In the genomic region with DNA sequence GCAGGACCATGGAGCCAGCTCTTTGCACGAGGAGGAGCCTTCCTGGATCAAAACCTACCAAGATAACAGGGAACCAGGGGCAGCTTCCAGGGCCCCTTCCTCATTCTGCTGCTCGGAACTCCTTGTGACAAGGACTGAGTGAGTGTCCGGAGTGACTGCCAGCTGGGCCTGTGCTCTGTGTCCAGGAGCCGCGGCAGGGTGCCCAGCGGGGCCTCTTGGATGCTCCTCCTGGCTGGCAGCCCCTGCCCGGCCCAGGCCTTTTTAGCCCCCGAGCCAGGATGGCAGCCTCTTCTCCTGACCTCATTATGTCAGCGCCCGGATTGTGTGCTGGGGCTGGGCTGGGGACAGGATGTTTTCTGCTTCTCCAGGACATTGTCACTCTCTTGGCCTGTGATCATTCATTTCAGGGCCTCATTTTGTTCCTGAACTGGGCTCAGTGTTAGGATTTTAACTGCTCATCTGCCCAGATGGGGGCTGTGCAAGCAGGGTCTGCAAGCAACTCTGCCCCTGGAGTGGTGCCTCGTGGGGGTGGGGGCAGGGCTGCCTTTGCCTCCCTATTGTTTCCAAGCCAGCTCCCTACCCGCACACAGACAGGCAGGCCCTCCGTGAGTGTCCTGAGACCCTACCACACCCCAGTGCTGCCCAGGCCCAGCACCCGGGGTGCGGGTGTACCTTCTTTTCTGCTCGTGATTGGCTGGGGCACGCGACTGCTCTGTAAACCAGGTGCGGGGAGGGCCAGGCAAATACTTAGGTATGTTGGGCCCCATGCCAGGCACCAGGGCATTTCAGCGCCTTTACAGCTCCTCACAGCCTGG, we compare ENCODE assay signal across 14 cellular contexts.
DNase-seq lines count a peak whose midpoint lies in the region; ATAC-seq and TF ChIP-seq lines count a peak whose summit lies in the region.
"Had no signal": no experiment of that assay in that cellular context is flagged by ENCODE, and none has a peak within 500 bp of the region (broad histone marks: within the 10 kb centered on the region; RNA-seq: fewer than 3 reads in every experiment).

No MANE protein-coding gene starts in this region.

- H3K27ac Mint-ChIP-seq in activated naive CD4-positive, alpha-beta T cell treated with anti-CD3 and anti-CD28 coated beads for 36 hours, result no peak overlapping the region
- H3K27ac Mint-ChIP-seq: CD4-positive, CD25-positive, alpha-beta regulatory T cell had no signal

- H3K4me3 ChIP-seq in Panc1 (ENCODE audit: low read depth in 2 of 2, low read length in 2 of 2), result no peak overlapping the region
- no peak overlapping the region for H3K4me3 ChIP-seq in epithelial cell of esophagus (ENCODE audit: low read length)
- no peak overlapping the region for H3K4me3 ChIP-seq in lower leg skin (ENCODE audit: low read depth, poor library complexity, severe bottlenecking)
- peak overlapping the region in 1 of 3 donors; percentile 6 for H3K4me3 ChIP-seq in skeletal muscle tissue (ENCODE audit: low read length in 3 of 3)
- H3K4me3 ChIP-seq: spleen had no signal

- no peaks in the 10 kb centered on the region for H3K4me1 Mint-ChIP-seq in activated naive CD4-positive, alpha-beta T cell treated with anti-CD3 and anti-CD28 coated beads for 36 hours (ENCODE audit: low read depth)
- H3K4me1 Mint-ChIP-seq: CD4-positive, CD25-positive, alpha-beta regulatory T cell; central memory CD8-positive, alpha-beta T cell had no signal

- H3K4me1 ChIP-seq in Panc1 (ENCODE audit: control insufficient read depth, insufficient read depth, low read length), result no peaks in the 10 kb centered on the region
- peaks cover 15 to 24% (median 22%) of the 10 kb centered on the region in 3 donors for H3K4me1 ChIP-seq in skeletal muscle tissue (ENCODE audit: control insufficient read depth in 3 of 3, insufficient read depth in 3 of 3, low read length in 3 of 3)

- ATAC-seq in Panc1, result peak; percentile 23; the same call in 1 of the 2 replicates

- in situ Hi-C loops in Panc1 (cut with HindIII; ENCODE audit: low pct_unique_long_range_greater_than_20kb, low sequenced_read_pairs), result no loop called here

- H3K27me3 ChIP-seq in Panc1 (ENCODE audit: control insufficient read depth, insufficient read depth, low read length) (no peaks in the 10 kb centered on the region), skeletal muscle tissue (ENCODE audit: control insufficient read depth in 3 of 3, insufficient read depth in 3 of 3, low read length in 3 of 3) (no peaks in the 10 kb centered on the region)
- H3K27me3 ChIP-seq: spleen had no signal

- DNase-seq in Panc1 (ENCODE audit: low read depth, low spot score), result no peak
- peak; percentile 7 for DNase-seq in epithelial cell of esophagus (ENCODE audit: low read depth)
- DNase-seq in lower leg skin (ENCODE audit: low spot score in 2 of 2), result peak; percentile 20 to 87
- DNase-seq in NOMO-1 treated with dmso at 0.1 percent for 144 hours (lab: John Stamatoyannopoulos, UW; ENCODE audit: unreplicated experiment), result no peak
- DNase-seq in COLO829 (ENCODE audit: low spot score), result no peak
- DNase-seq in activated naive CD4-positive, alpha-beta T cell treated with anti-CD3 and anti-CD28 coated beads for 36 hours, result no peak
- DNase-seq in activated CD4-positive, CD25-positive, alpha-beta regulatory T cell (lab: John Stamatoyannopoulos, UW), result no peak
- DNase-seq: activated effector memory CD4-positive, alpha-beta T cell treated with anti-CD3 and anti-CD28 coated beads, Interleukin-2, amount 50 U/mL, for 16 hours; CD4-positive, CD25-positive, alpha-beta regulatory T cell; NCI-H2171 treated with DMSO at 0.1 percent for 48 hours; spleen; WERI-Rb-1 had no signal

- H3K36me3 Mint-ChIP-seq in activated naive CD4-positive, alpha-beta T cell treated with anti-CD3 and anti-CD28 coated beads for 36 hours (ENCODE audit: low read depth), result no peaks in the 10 kb centered on the region
- H3K36me3 Mint-ChIP-seq: CD4-positive, CD25-positive, alpha-beta regulatory T cell had no signal

- intact Hi-C loops in Panc1 (cut with micrococcal nuclease; ENCODE audit: unreplicated experiment) (no loop called here), lower leg skin (cut with DNase I; ENCODE audit: low total_unique reads) (no loop called here)
- intact Hi-C loops in activated naive CD4-positive, alpha-beta T cell treated with anti-CD3 and anti-CD28 coated beads for 36 hours (cut with micrococcal nuclease), result no loop called here

- no peak for TF ChIP-seq CTCF in Panc1 (IDR thresholded peaks at IDR 0.05)
- TF ChIP-seq CTCF in epithelial cell of esophagus (IDR thresholded peaks at IDR 0.05; ENCODE audit: insufficient read depth, low read depth, low read length, missing control alignments), result no peak
- no peak for TF ChIP-seq CTCF in lower leg skin (IDR thresholded peaks at IDR 0.05)

- H3K27me3 Mint-ChIP-seq in activated naive CD4-positive, alpha-beta T cell treated with anti-CD3 and anti-CD28 coated beads for 36 hours (ENCODE audit: low read depth), result no peaks in the 10 kb centered on the region

- H3K9me3 Mint-ChIP-seq in activated naive CD4-positive, alpha-beta T cell treated with anti-CD3 and anti-CD28 coated beads for 36 hours, result no peaks in the 10 kb centered on the region
- H3K9me3 Mint-ChIP-seq: central memory CD8-positive, alpha-beta T cell had no signal

- no TSS peak for BruUV-seq in Panc1 (replicated peaks; lab: Mats Ljungman, UMichigan)

- CTCF ChIA-PET in Panc1 (lab: Charles Lee), result no interaction called here
- CTCF ChIA-PET in activated naive CD4-positive, alpha-beta T cell treated with anti-CD3 and anti-CD28 coated beads for 36 hours (lab: Charles Lee), result no interaction called here

- no peaks in the 10 kb centered on the region for H3K36me3 ChIP-seq in Panc1 (ENCODE audit: control insufficient read depth, insufficient read depth, low read length)
- no peaks in the 10 kb centered on the region for H3K36me3 ChIP-seq in skeletal muscle tissue (ENCODE audit: control insufficient read depth in 3 of 3, insufficient read depth in 3 of 3, low read length in 3 of 3)
- H3K36me3 ChIP-seq: spleen, WERI-Rb-1 had no signal

- 36 to 69% methylated on average over 13 to 14 of the region's 20 CpGs for WGBS in lower leg skin, 2 donors

- H3K4me3 Mint-ChIP-seq in activated naive CD4-positive, alpha-beta T cell treated with anti-CD3 and anti-CD28 coated beads for 36 hours, result no peak overlapping the region
- H3K4me3 Mint-ChIP-seq: CD4-positive, CD25-positive, alpha-beta regulatory T cell; central memory CD8-positive, alpha-beta T cell had no signal

- POLR2A ChIA-PET in Panc1 (lab: Charles Lee), result no interaction called here

- no peak overlapping the region for H3K27ac ChIP-seq in Panc1 (ENCODE audit: low read length)
- H3K27ac ChIP-seq in skeletal muscle tissue (ENCODE audit: low read depth, low read length), result peak overlapping the region; percentile 44
- H3K27ac ChIP-seq: WERI-Rb-1 had no signal

- no peak for TF ChIP-seq POLR2A in lower leg skin (IDR thresholded peaks at IDR 0.05)

- H3K9me3 ChIP-seq in Panc1 (ENCODE audit: control insufficient read depth, insufficient read depth, low read depth, low read length), result no peaks in the 10 kb centered on the region
- H3K9me3 ChIP-seq in skeletal muscle tissue (ENCODE audit: control insufficient read depth in 3 of 3, low read length in 3 of 3), result no peaks in the 10 kb centered on the region

- H3K9ac ChIP-seq in skeletal muscle tissue (ENCODE audit: low read depth in 1 of 3, low read length in 3 of 3), result peak overlapping the region in 2 of 3 donors; percentile 43 to 45

Comparison
In these comparisons a context has a peak if more than half of its experiments do, and no peak if none do; other contexts are left out.
1. DNase-seq: peak in epithelial cell of esophagus (single experiment) and lower leg skin (2 of 2); none in Panc1 (single experiment), NOMO-1 treated with dmso at 0.1 percent for 144 hours (single experiment), COLO829 (single experiment), activated naive CD4-positive, alpha-beta T cell treated with anti-CD3 and anti-CD28 coated beads for 36 hours (single experiment) and activated CD4-positive, CD25-positive, alpha-beta regulatory T cell (0 of 4).